ENCODE assay signal across 27 cellular contexts in the genomic region with DNA sequence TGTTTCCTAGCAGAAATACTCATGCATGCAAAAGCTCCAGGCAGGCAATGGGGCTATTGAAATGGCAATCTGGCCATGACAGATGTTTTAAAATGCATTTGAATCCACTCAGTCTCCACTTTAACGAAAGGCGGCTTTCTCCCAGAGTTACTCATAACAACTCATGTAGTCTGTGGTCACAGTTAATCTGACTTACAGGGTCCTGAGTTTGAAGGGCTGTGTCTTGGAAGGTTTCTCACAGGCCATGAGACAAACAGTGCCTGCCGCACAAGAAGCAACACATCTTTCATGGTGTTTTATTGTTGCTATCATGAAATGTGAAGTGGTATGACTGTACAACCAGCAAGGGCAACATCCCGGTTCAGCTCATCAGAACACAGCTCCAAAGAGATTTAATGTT.
"Had no signal": no experiment of that assay in that cellular context is flagged by ENCODE, and none has a peak within 500 bp of the region (broad histone marks: within the 10 kb centered on the region; RNA-seq: fewer than 3 reads in every experiment).

No MANE protein-coding gene starts in this region.

- H3K27me3 ChIP-seq: brain microvascular endothelial cell, esophagus squamous epithelium, tibial nerve had no signal

- H3K4me1 ChIP-seq: esophagus squamous epithelium, lower lobe of right lung, tibial nerve had no signal

- H3K4me3 Mint-ChIP-seq: activated B cell treated with CpG ODN at 0.5 μM for 24 hours; activated CD8-positive, alpha-beta T cell treated with anti-CD3 and anti-CD28 coated beads for 36 hours; activated naive CD8-positive, alpha-beta T cell treated with anti-CD3 and anti-CD28 coated beads for 36 hours; activated T-helper 17 cell treated with anti-CD3 and anti-CD28 coated beads, Interleukin-2, amount 50 U/mL, for 72 hours; natural killer cell had no signal

- H3K4me1 Mint-ChIP-seq: activated B cell treated with CpG ODN at 0.5 μM for 24 hours; activated naive CD8-positive, alpha-beta T cell treated with anti-CD3 and anti-CD28 coated beads for 36 hours; activated T-helper 17 cell treated with anti-CD3 and anti-CD28 coated beads, Interleukin-2, amount 50 U/mL, for 72 hours; natural killer cell had no signal

- H3K9me3 ChIP-seq: esophagus squamous epithelium, lower lobe of right lung, tibial nerve had no signal

- H3K36me3 ChIP-seq: brain microvascular endothelial cell, esophagus squamous epithelium, lower lobe of right lung, tibial nerve had no signal

- H3K36me3 Mint-ChIP-seq: activated naive CD8-positive, alpha-beta T cell treated with anti-CD3 and anti-CD28 coated beads for 36 hours had no signal

- H3K9me3 Mint-ChIP-seq: activated B cell treated with CpG ODN at 0.5 μM for 24 hours; activated CD8-positive, alpha-beta T cell treated with anti-CD3 and anti-CD28 coated beads for 36 hours; activated naive CD8-positive, alpha-beta T cell treated with anti-CD3 and anti-CD28 coated beads for 36 hours; activated T-helper 17 cell treated with anti-CD3 and anti-CD28 coated beads, Interleukin-2, amount 50 U/mL, for 72 hours; natural killer cell had no signal

- H3K4me3 ChIP-seq: coronary artery, esophagus squamous epithelium, lower lobe of right lung, tibial nerve had no signal

- H3K27ac Mint-ChIP-seq: activated B cell treated with CpG ODN at 0.5 μM for 24 hours; activated CD8-positive, alpha-beta T cell treated with anti-CD3 and anti-CD28 coated beads for 36 hours; activated naive CD8-positive, alpha-beta T cell treated with anti-CD3 and anti-CD28 coated beads for 36 hours; activated T-helper 17 cell treated with anti-CD3 and anti-CD28 coated beads, Interleukin-2, amount 50 U/mL, for 72 hours; natural killer cell had no signal

- H3K27me3 Mint-ChIP-seq: activated B cell treated with CpG ODN at 0.5 μM for 24 hours had no signal

- DNase-seq: activated B cell treated with CpG ODN at 0.5 μM for 24 hours; activated CD4-positive, alpha-beta T cell treated with anti-CD3 and anti-CD28 coated beads for 48 hours; activated CD8-positive, alpha-beta T cell treated with anti-CD3 and anti-CD28 coated beads for 36 hours; activated naive CD4-positive, alpha-beta T cell; activated naive CD8-positive, alpha-beta T cell treated with anti-CD3 and anti-CD28 coated beads for 36 hours; activated T-cell treated with anti-CD3 and anti-CD28 coated beads, Interleukin-2, amount 50 U/mL, for 1 hour; brain microvascular endothelial cell; central memory CD4-positive, alpha-beta T cell; effector CD8-positive, alpha-beta T cell; esophagus squamous epithelium; foreskin fibroblast; glutamatergic neuron; hippocampal formation; islet precursor cell; left colon; lower lobe of right lung; natural killer cell; posterior cingulate gyrus; retina; stimulated activated CD4-positive, alpha-beta T cell treated with anti-CD3 and anti-CD28 coated beads, Interleukin-2, amount 100 ng/mL, for 24 hours; stimulated activated naive CD4-positive, alpha-beta T cell treated with Interleukin-2 at 50 U/mL for 16 hours; substantia nigra; SW 1271; T-helper 2 cell had no signal

- H3K27ac ChIP-seq: brain microvascular endothelial cell, coronary artery, lower lobe of right lung, tibial nerve had no signal

- ATAC-seq: activated CD8-positive, alpha-beta T cell treated with anti-CD3 and anti-CD28 coated beads for 36 hours; activated T-helper 17 cell treated with anti-CD3 and anti-CD28 coated beads, Interleukin-2, amount 50 U/mL, for 72 hours; left colon; lower lobe of right lung; natural killer cell had no signal
